Comparison of ENCODE assay signal across 22 cellular contexts in the genomic region with DNA sequence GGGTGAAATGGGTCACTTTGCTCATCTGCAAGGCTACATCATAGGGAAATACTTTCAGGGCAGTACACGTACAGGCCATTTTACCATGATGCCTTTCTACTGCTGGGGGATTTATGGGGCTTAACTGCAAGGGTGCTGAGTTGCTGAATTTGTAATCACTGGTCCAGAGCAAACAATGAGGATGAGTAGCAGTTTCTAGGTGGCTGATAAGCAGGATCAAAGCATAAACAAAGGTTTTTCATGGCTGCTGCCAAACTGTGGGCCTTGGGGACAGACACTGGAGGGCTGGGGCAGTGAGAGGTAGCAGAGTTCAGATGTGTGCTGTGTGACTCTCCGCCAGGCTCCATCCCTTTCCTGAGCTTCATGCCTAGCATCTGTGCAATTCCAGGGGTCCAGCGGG.
"Had no signal": no experiment of that assay in that cellular context is flagged by ENCODE, and none has a peak within 500 bp of the region (broad histone marks: within the 10 kb centered on the region; RNA-seq: fewer than 3 reads in every experiment).

No MANE protein-coding gene starts in this region.

- H3K27ac Mint-ChIP-seq: natural killer cell; stimulated activated memory B cell treated with anti-CD40 and anti-IgM and Interleukin-4, amounts not matched to agents 10 μg/mL and 1 μg/mL and 100 μg/mL, for 72 hours; stimulated activated naive CD8-positive, alpha-beta T cell treated with anti-CD3 and anti-CD28 coated beads, Interleukin-15, Interleukin-2, amounts not matched to agents 100 ng/mL and 50 ng/mL, for 24 hours had no signal

- DNase-seq: colonic mucosa; dermis blood vessel endothelial cell; esophagus squamous epithelium; foreskin fibroblast; glutamatergic neuron; islet precursor cell; mammary epithelial cell; mucosa of descending colon; natural killer cell; occipital lobe; psoas muscle; retina; spleen; stimulated activated CD4-positive, alpha-beta T cell treated with anti-CD3 and anti-CD28 coated beads, Interleukin-15, amount 100 ng/mL, for 24 hours; stimulated activated CD4-positive, alpha-beta T cell treated with anti-CD3 and anti-CD28 coated beads, Interleukin-1b, Interleukin-23, amount 100 ng/mL, for 48 hours; stimulated activated CD4-positive, alpha-beta T cell treated with anti-CD3 and anti-CD28 coated beads, Interleukin-4, amount 100 ng/mL, for 24 hours had no signal

- H3K36me3 Mint-ChIP-seq: natural killer cell had no signal

- H3K4me1 ChIP-seq: colonic mucosa, gastroesophageal sphincter, parathyroid adenoma, psoas muscle, spleen, tibial nerve had no signal

- H3K4me3 ChIP-seq: colonic mucosa, esophagus squamous epithelium, gastroesophageal sphincter, mucosa of descending colon, psoas muscle, spleen, tibial nerve had no signal

- H3K27ac ChIP-seq: colonic mucosa, esophagus squamous epithelium, gastroesophageal sphincter, parathyroid adenoma, psoas muscle, spleen, tibial nerve had no signal

- H3K4me1 Mint-ChIP-seq: neural crest cell had no signal

- H3K36me3 ChIP-seq: colonic mucosa, spleen had no signal

- H2AFZ ChIP-seq: parathyroid adenoma had no signal

- H3K4me3 Mint-ChIP-seq: natural killer cell; neural crest cell; stimulated activated memory B cell treated with anti-CD40 and anti-IgM and Interleukin-4, amounts not matched to agents 10 μg/mL and 1 μg/mL and 100 μg/mL, for 72 hours; stimulated activated naive CD8-positive, alpha-beta T cell treated with anti-CD3 and anti-CD28 coated beads, Interleukin-15, Interleukin-2, amounts not matched to agents 100 ng/mL and 50 ng/mL, for 24 hours had no signal

- H3K9ac ChIP-seq: parathyroid adenoma had no signal

- H3K27me3 ChIP-seq: colonic mucosa, esophagus squamous epithelium, gastroesophageal sphincter, spleen, tibial nerve had no signal

- H3K9me3 Mint-ChIP-seq: natural killer cell; neural crest cell; stimulated activated memory B cell treated with anti-CD40 and anti-IgM and Interleukin-4, amounts not matched to agents 10 μg/mL and 1 μg/mL and 100 μg/mL, for 72 hours; stimulated activated naive CD8-positive, alpha-beta T cell treated with anti-CD3 and anti-CD28 coated beads, Interleukin-15, Interleukin-2, amounts not matched to agents 100 ng/mL and 50 ng/mL, for 24 hours had no signal

- H3K9me3 ChIP-seq: colonic mucosa, esophagus squamous epithelium, gastroesophageal sphincter, mucosa of descending colon, psoas muscle, spleen, tibial nerve had no signal

- H3K27me3 Mint-ChIP-seq: stimulated activated naive CD8-positive, alpha-beta T cell treated with anti-CD3 and anti-CD28 coated beads, Interleukin-15, Interleukin-2, amounts not matched to agents 100 ng/mL and 50 ng/mL, for 24 hours had no signal
